Comparison of ENCODE assay signal across 14 cellular contexts in genomic region chr11:75874942-75875341, GRCh38.
"Had no signal": no experiment of that assay in that cellular context is flagged by ENCODE, and none has a peak within 500 bp of the region (broad histone marks: within the 10 kb centered on the region; RNA-seq: fewer than 3 reads in every experiment).

No MANE protein-coding gene starts in this region.

- H3K9me3 Mint-ChIP-seq: activated naive CD4-positive, alpha-beta T cell treated with anti-CD3 and anti-CD28 coated beads, Interleukin-2, amount 50 U/mL, for 24 hours; neural crest cell had no signal

- H3K27me3 Mint-ChIP-seq: activated naive CD4-positive, alpha-beta T cell treated with anti-CD3 and anti-CD28 coated beads, Interleukin-2, amount 50 U/mL, for 24 hours had no signal

- H3K4me3 ChIP-seq: esophagus muscularis mucosa, pancreas had no signal

- DNase-seq: activated CD4-positive, alpha-beta T cell treated with anti-CD3 and anti-CD28 coated beads, Interleukin-2, amount 50 U/mL, for 4 hours; activated CD4-positive, CD25-positive, alpha-beta regulatory T cell treated with anti-CD3 and anti-CD28 coated beads, Interleukin-2, amount 50 U/mL, for 72 hours; activated effector memory CD4-positive, alpha-beta T cell treated with Interleukin-2 at 50 U/mL for 16 hours; activated T-cell treated with anti-CD3 and anti-CD28 coated beads, Interleukin-2, amount 50 U/mL, for 1 hour; head of caudate nucleus; mesenchymal stem cell; pancreas; stimulated activated CD4-positive, alpha-beta T cell treated with anti-CD3 and anti-CD28 coated beads, Interleukin-15, amount 100 ng/mL, for 24 hours; stimulated activated CD4-positive, alpha-beta T cell treated with anti-CD3 and anti-CD28 coated beads, Interleukin-4, amount 100 ng/mL, for 24 hours; trophoblast cell had no signal

- ATAC-seq: left lobe of liver, pancreas had no signal

- H3K27me3 ChIP-seq: esophagus muscularis mucosa, pancreas had no signal

- H3K27ac Mint-ChIP-seq: activated naive CD4-positive, alpha-beta T cell treated with anti-CD3 and anti-CD28 coated beads, Interleukin-2, amount 50 U/mL, for 24 hours had no signal

- H3K4me3 Mint-ChIP-seq: activated naive CD4-positive, alpha-beta T cell treated with anti-CD3 and anti-CD28 coated beads, Interleukin-2, amount 50 U/mL, for 24 hours; neural crest cell had no signal

- H3K27ac ChIP-seq: esophagus muscularis mucosa, pancreas had no signal

- H3K36me3 ChIP-seq: esophagus muscularis mucosa, pancreas had no signal
